Comparison of ENCODE assay signal across 15 cellular contexts in genomic region chr1:107791381-107791780, GRCh38.
A peak's percentile ranks its signal among the peaks of the same experiment; 100 is the strongest.
DNase-seq lines count a peak whose midpoint lies in the region; ATAC-seq and TF ChIP-seq lines count a peak whose summit lies in the region.
"Had no signal": no experiment of that assay in that cellular context is flagged by ENCODE, and none has a peak within 500 bp of the region (broad histone marks: within the 10 kb centered on the region; RNA-seq: fewer than 3 reads in every experiment).

No MANE protein-coding gene starts in this region.

- no peak overlapping the region for H3K4me3 Mint-ChIP-seq in activated CD4-positive, alpha-beta T cell treated with anti-CD3 and anti-CD28 coated beads for 36 hours
- no peak overlapping the region for H3K4me3 Mint-ChIP-seq in natural killer cell
- no peak overlapping the region for H3K4me3 Mint-ChIP-seq in natural killer cell treated with Interleukin-12 subunit alpha and Interleukin-12 subunit beta and Interleukin-15 and Interleukin-18, amount 100 ng/mL, for 72 hours
- no peak overlapping the region for H3K4me3 Mint-ChIP-seq in central memory CD8-positive, alpha-beta T cell
- H3K4me3 Mint-ChIP-seq: GM23338, H9 had no signal

- H3K9me3 Mint-ChIP-seq in activated CD4-positive, alpha-beta T cell treated with anti-CD3 and anti-CD28 coated beads for 36 hours (ENCODE audit: low read depth), result no peaks in the 10 kb centered on the region
- H3K9me3 Mint-ChIP-seq in natural killer cell, result no peaks in the 10 kb centered on the region
- no peaks in the 10 kb centered on the region for H3K9me3 Mint-ChIP-seq in natural killer cell treated with Interleukin-12 subunit alpha and Interleukin-12 subunit beta and Interleukin-15 and Interleukin-18, amount 100 ng/mL, for 72 hours
- no peaks in the 10 kb centered on the region for H3K9me3 Mint-ChIP-seq in central memory CD8-positive, alpha-beta T cell
- H3K9me3 Mint-ChIP-seq: GM23338, H9 had no signal

- intact Hi-C loops in activated CD4-positive, alpha-beta T cell treated with anti-CD3 and anti-CD28 coated beads for 36 hours (cut with DNase I, micrococcal nuclease), result loop anchor here in 1 of 2 experiments (5.0 kb wide), 1 partner anchor 91 kb away; no protein-coding TSS in a partner anchor
- intact Hi-C loops in natural killer cell (cut with micrococcal nuclease), result no loop called here

- peaks cover 67% of the 10 kb centered on the region for H3K4me1 Mint-ChIP-seq in activated CD4-positive, alpha-beta T cell treated with anti-CD3 and anti-CD28 coated beads for 36 hours
- H3K4me1 Mint-ChIP-seq in natural killer cell, result peaks cover 77 to 79% of the 10 kb centered on the region in 2 donors
- H3K4me1 Mint-ChIP-seq in natural killer cell treated with Interleukin-12 subunit alpha and Interleukin-12 subunit beta and Interleukin-15 and Interleukin-18, amount 100 ng/mL, for 72 hours (ENCODE audit: low read depth in 2 of 2), result peaks cover 52 to 60% of the 10 kb centered on the region in 2 donors
- peaks cover 70% of the 10 kb centered on the region for H3K4me1 Mint-ChIP-seq in central memory CD8-positive, alpha-beta T cell

- POLR2A ChIA-PET in activated CD4-positive, alpha-beta T cell treated with anti-CD3 and anti-CD28 coated beads for 36 hours (lab: Charles Lee), result no interaction called here

- H3K27ac Mint-ChIP-seq in activated CD4-positive, alpha-beta T cell treated with anti-CD3 and anti-CD28 coated beads for 36 hours, result no peak overlapping the region
- H3K27ac Mint-ChIP-seq in natural killer cell, result peak overlapping the region; percentile 46 to 69
- H3K27ac Mint-ChIP-seq in natural killer cell treated with Interleukin-12 subunit alpha and Interleukin-12 subunit beta and Interleukin-15 and Interleukin-18, amount 100 ng/mL, for 72 hours, result no peak overlapping the region
- peak overlapping the region; percentile 11 for H3K27ac Mint-ChIP-seq in central memory CD8-positive, alpha-beta T cell (ENCODE audit: low read depth)
- H3K27ac Mint-ChIP-seq: GM23338, H9 had no signal

- ATAC-seq in activated CD4-positive, alpha-beta T cell treated with anti-CD3 and anti-CD28 coated beads for 36 hours, result peak; percentile 11
- no peak for ATAC-seq in natural killer cell
- no peak for ATAC-seq in natural killer cell treated with Interleukin-12 subunit alpha and Interleukin-12 subunit beta and Interleukin-15 and Interleukin-18, amount 100 ng/mL, for 72 hours
- no peak for ATAC-seq in central memory CD8-positive, alpha-beta T cell (replicated peaks; ENCODE audit: extremely low read depth, poor library complexity, severe bottlenecking)
- ATAC-seq: GM23338, HepG2 had no signal

- no peak for DNase-seq in activated CD4-positive, alpha-beta T cell treated with anti-CD3 and anti-CD28 coated beads for 36 hours
- no peak for DNase-seq in activated CD4-positive, alpha-beta T cell treated with anti-CD3 and anti-CD28 coated beads, Interleukin-2, amount 50 U/mL, for 48 hours
- DNase-seq in natural killer cell (no peak), hypothalamus (lab: John Stamatoyannopoulos, UW) (no peak)
- DNase-seq in natural killer cell treated with Interleukin-12 subunit alpha and Interleukin-12 subunit beta and Interleukin-15 and Interleukin-18, amount 100 ng/mL, for 72 hours (ENCODE audit: low spot score), result no peak
- DNase-seq in central memory CD8-positive, alpha-beta T cell (ENCODE audit: low spot score in 2 of 2), result no peak
- no peak for DNase-seq in stimulated activated CD4-positive, alpha-beta T cell treated with anti-CD3 and anti-CD28 coated beads, Interleukin-15, amount 100 ng/mL, for 24 hours
- DNase-seq: 8988T, AML-193, Calu3, DMS79, EL, H9 had no signal

- TF ChIP-seq CTCF in natural killer cell (IDR thresholded peaks at IDR 0.05), result no peak

- H3K36me3 Mint-ChIP-seq in activated CD4-positive, alpha-beta T cell treated with anti-CD3 and anti-CD28 coated beads for 36 hours (ENCODE audit: low read depth), result no peaks in the 10 kb centered on the region
- no peaks in the 10 kb centered on the region for H3K36me3 Mint-ChIP-seq in natural killer cell
- H3K36me3 Mint-ChIP-seq in natural killer cell treated with Interleukin-12 subunit alpha and Interleukin-12 subunit beta and Interleukin-15 and Interleukin-18, amount 100 ng/mL, for 72 hours, result no peaks in the 10 kb centered on the region
- H3K36me3 Mint-ChIP-seq in central memory CD8-positive, alpha-beta T cell (ENCODE audit: insufficient read depth), result peaks cover 5% of the 10 kb centered on the region

- H3K27me3 Mint-ChIP-seq in activated CD4-positive, alpha-beta T cell treated with anti-CD3 and anti-CD28 coated beads for 36 hours, result no peaks in the 10 kb centered on the region
- H3K27me3 Mint-ChIP-seq in natural killer cell (ENCODE audit: low read depth in 2 of 2), result no peaks in the 10 kb centered on the region
- no peaks in the 10 kb centered on the region for H3K27me3 Mint-ChIP-seq in natural killer cell treated with Interleukin-12 subunit alpha and Interleukin-12 subunit beta and Interleukin-15 and Interleukin-18, amount 100 ng/mL, for 72 hours
- no peaks in the 10 kb centered on the region for H3K27me3 Mint-ChIP-seq in central memory CD8-positive, alpha-beta T cell

- CTCF ChIA-PET in activated CD4-positive, alpha-beta T cell treated with anti-CD3 and anti-CD28 coated beads for 36 hours (lab: Charles Lee), result interaction anchor here (0.8 to 2.7 kb wide), 3 partner anchors 9 to 334 kb away, joined by 3 to 12 read pairs (median 5); no protein-coding TSS in a partner anchor

Comparison
In these comparisons a context has a peak if more than half of its experiments do, and no peak if none do; other contexts are left out.
1. H3K27ac Mint-ChIP-seq: peak in natural killer cell (2 of 2) and central memory CD8-positive, alpha-beta T cell (single experiment); none in activated CD4-positive, alpha-beta T cell treated with anti-CD3 and anti-CD28 coated beads for 36 hours (single experiment) and natural killer cell treated with Interleukin-12 subunit alpha and Interleukin-12 subunit beta and Interleukin-15 and Interleukin-18, amount 100 ng/mL, for 72 hours (0 of 2).